Comparison of ENCODE assay signal across 19 cellular contexts in genomic region chr7:118259115-118259514, GRCh38. TPM values are rescaled to one million over a fixed set of nuclear protein-coding genes. Genes with fewer than 3 reads are reported as not detected.
A peak's percentile ranks its signal among the peaks of the same experiment; 100 is the strongest.
DNase-seq lines count a peak whose midpoint lies in the region; ATAC-seq, FAIRE-seq and TF ChIP-seq lines count a peak whose summit lies in the region.
"Had no signal": no experiment of that assay in that cellular context is flagged by ENCODE, and none has a peak within 500 bp of the region (broad histone marks: within the 10 kb centered on the region; RNA-seq: fewer than 3 reads in every experiment).

No MANE protein-coding gene starts in this region.

- no peaks in the 10 kb centered on the region for H3K79me1 ChIP-seq in neuronal stem cell (ENCODE audit: low read depth, low read length)

- no peaks in the 10 kb centered on the region for H3K36me3 Mint-ChIP-seq in chondrocyte (ENCODE audit: low read depth)
- no peaks in the 10 kb centered on the region for H3K36me3 Mint-ChIP-seq in natural killer cell treated with Interleukin-12 subunit alpha and Interleukin-12 subunit beta and Interleukin-15 and Interleukin-18, amount 100 ng/mL, for 72 hours
- H3K36me3 Mint-ChIP-seq: stimulated activated naive B cell treated with anti-CD40 and anti-IgM and Interleukin-4, amounts not matched to agents 10 μg/mL and 1 μg/mL and 100 μg/mL, for 72 hours had no signal

- no peak for ATAC-seq in natural killer cell treated with Interleukin-12 subunit alpha and Interleukin-12 subunit beta and Interleukin-15 and Interleukin-18, amount 100 ng/mL, for 72 hours
- ATAC-seq: left colon; stimulated activated naive B cell treated with anti-CD40 and anti-IgM and Interleukin-4, amounts not matched to agents 10 μg/mL and 1 μg/mL and 100 μg/mL, for 72 hours had no signal

- H3K23ac ChIP-seq in neuronal stem cell (ENCODE audit: low read depth, low read length, poor library complexity): no peak overlapping the region

- H3K9me3 Mint-ChIP-seq in chondrocyte (ENCODE audit: low read depth): no peaks in the 10 kb centered on the region
- no peaks in the 10 kb centered on the region for H3K9me3 Mint-ChIP-seq in natural killer cell treated with Interleukin-12 subunit alpha and Interleukin-12 subunit beta and Interleukin-15 and Interleukin-18, amount 100 ng/mL, for 72 hours
- H3K9me3 Mint-ChIP-seq: central memory CD8-positive, alpha-beta T cell; stimulated activated naive B cell treated with anti-CD40 and anti-IgM and Interleukin-4, amounts not matched to agents 10 μg/mL and 1 μg/mL and 100 μg/mL, for 72 hours had no signal

- no peaks in the 10 kb centered on the region for H4K20me1 ChIP-seq in OCI-LY1 (ENCODE audit: insufficient read depth, low read length)
- H4K20me1 ChIP-seq: BLaER1 treated with 17β-estradiol and CSF1 and Interleukin-3, amounts not matched to agents 10 nM and 100 nM had no signal

- H4K8ac ChIP-seq in neuronal stem cell (ENCODE audit: low read depth, low read length): no peak overlapping the region

- H3K9me3 ChIP-seq in OCI-LY1 (ENCODE audit: low read length): no peaks in the 10 kb centered on the region
- H3K9me3 ChIP-seq in neuronal stem cell (replicated peaks in 1 of 2; ENCODE audit: control insufficient read depth in 2 of 2, insufficient read depth in 1 of 2, low read depth in 1 of 2, low read length in 2 of 2): no peaks in the 10 kb centered on the region
- H3K9me3 ChIP-seq: BLaER1 treated with 17β-estradiol and CSF1 and Interleukin-3, amounts not matched to agents 10 nM and 100 nM; right atrium auricular region; SJCRH30 had no signal

- H3K36me3 ChIP-seq in OCI-LY1 (ENCODE audit: insufficient read depth, low read length) (no peaks in the 10 kb centered on the region), neuronal stem cell (replicated peaks in 1 of 2; ENCODE audit: control insufficient read depth in 2 of 2, insufficient read depth in 2 of 2, low read length in 2 of 2) (no peaks in the 10 kb centered on the region)
- H3K36me3 ChIP-seq: BLaER1 treated with 17β-estradiol and CSF1 and Interleukin-3, amounts not matched to agents 10 nM and 100 nM; right atrium auricular region; SJCRH30 had no signal

- no peak overlapping the region for H3K27ac ChIP-seq in OCI-LY1 (ENCODE audit: low read depth, low read length, poor library complexity, severe bottlenecking)
- no peak overlapping the region for H3K27ac ChIP-seq in neuronal stem cell (replicated peaks; ENCODE audit: low read length)
- H3K27ac ChIP-seq: BLaER1 treated with 17β-estradiol and CSF1 and Interleukin-3, amounts not matched to agents 10 nM and 100 nM; right atrium auricular region; SJCRH30 had no signal

- H3K4ac ChIP-seq in neuronal stem cell (ENCODE audit: low read length): no peak overlapping the region

- H3K9ac ChIP-seq in OCI-LY1 (ENCODE audit: low read length): no peak overlapping the region
- H3K9ac ChIP-seq in neuronal stem cell (ENCODE audit: low read depth, low read length, poor library complexity): no peak overlapping the region
- H3K9ac ChIP-seq: BLaER1 treated with 17β-estradiol and CSF1 and Interleukin-3, amounts not matched to agents 10 nM and 100 nM had no signal

- H3K4me1 ChIP-seq in OCI-LY1 (ENCODE audit: insufficient read depth, low read length, severe bottlenecking) (no peaks in the 10 kb centered on the region), neuronal stem cell (ENCODE audit: control insufficient read depth in 2 of 2, insufficient read depth in 1 of 2, low read depth in 1 of 2, low read length in 2 of 2) (no peaks in the 10 kb centered on the region)
- H3K4me1 ChIP-seq: BLaER1 treated with 17β-estradiol and CSF1 and Interleukin-3, amounts not matched to agents 10 nM and 100 nM; right atrium auricular region; SJCRH30 had no signal

- peaks cover 4% of the 10 kb centered on the region for H3K27me3 Mint-ChIP-seq in chondrocyte (ENCODE audit: low read depth)
- H3K27me3 Mint-ChIP-seq in natural killer cell treated with Interleukin-12 subunit alpha and Interleukin-12 subunit beta and Interleukin-15 and Interleukin-18, amount 100 ng/mL, for 72 hours: peaks cover 5 to 11% of the 10 kb centered on the region in 2 donors

- no peak overlapping the region for H3K4me2 ChIP-seq in OCI-LY1 (ENCODE audit: low read length)
- no peak overlapping the region for H3K4me2 ChIP-seq in neuronal stem cell (ENCODE audit: insufficient read depth, low read length, poor library complexity, severe bottlenecking)
- H3K4me2 ChIP-seq: BLaER1 treated with 17β-estradiol and CSF1 and Interleukin-3, amounts not matched to agents 10 nM and 100 nM had no signal

- no peak overlapping the region for H3K18ac ChIP-seq in neuronal stem cell (ENCODE audit: low read length)

- no peak overlapping the region for H2AK5ac ChIP-seq in neuronal stem cell (ENCODE audit: low read depth, low read length)

- peak; percentile 36; the same call in 1 of the 2 replicates for TF ChIP-seq CTCF in OCI-LY1 (IDR thresholded peaks at IDR 0.05; ENCODE audit: low read length)
- peak; percentile 69 for TF ChIP-seq CTCF in chondrocyte (IDR thresholded peaks at IDR 0.05)

- WGBS in neuronal stem cell (ENCODE audit: extremely low coverage in 2 of 2, insufficient read length in 2 of 2, insufficient replicate concordance in 1 of 2), 2 donors: no CpG with 5 or more reads among the region's 2 CpGs

- no peak overlapping the region for H2AFZ ChIP-seq in OCI-LY1 (ENCODE audit: low read length)
- H2AFZ ChIP-seq in neuronal stem cell (ENCODE audit: low read length): no peak overlapping the region

- no peak overlapping the region for H3K4me3 Mint-ChIP-seq in chondrocyte (ENCODE audit: unreplicated experiment)
- no peak overlapping the region for H3K4me3 Mint-ChIP-seq in natural killer cell treated with Interleukin-12 subunit alpha and Interleukin-12 subunit beta and Interleukin-15 and Interleukin-18, amount 100 ng/mL, for 72 hours
- H3K4me3 Mint-ChIP-seq: central memory CD8-positive, alpha-beta T cell; stimulated activated naive B cell treated with anti-CD40 and anti-IgM and Interleukin-4, amounts not matched to agents 10 μg/mL and 1 μg/mL and 100 μg/mL, for 72 hours had no signal

- H3K4me1 Mint-ChIP-seq in chondrocyte (ENCODE audit: low read depth): no peaks in the 10 kb centered on the region
- H3K4me1 Mint-ChIP-seq in natural killer cell treated with Interleukin-12 subunit alpha and Interleukin-12 subunit beta and Interleukin-15 and Interleukin-18, amount 100 ng/mL, for 72 hours (ENCODE audit: low read depth in 2 of 2): no peaks in the 10 kb centered on the region
- H3K4me1 Mint-ChIP-seq: central memory CD8-positive, alpha-beta T cell; stimulated activated naive B cell treated with anti-CD40 and anti-IgM and Interleukin-4, amounts not matched to agents 10 μg/mL and 1 μg/mL and 100 μg/mL, for 72 hours had no signal

- H3K79me2 ChIP-seq in OCI-LY1 (ENCODE audit: insufficient read depth, low read length): no peaks in the 10 kb centered on the region

- FAIRE-seq in A204.1 (lab: Jason Lieb, UNC): peak; percentile 84
- no peak for FAIRE-seq in urothelium cell line (lab: Jason Lieb, UNC)
- FAIRE-seq: HTR-8/SVneo had no signal

- H3K27me3 ChIP-seq in OCI-LY1 (ENCODE audit: insufficient read depth, low read length) (no peaks in the 10 kb centered on the region), neuronal stem cell (ENCODE audit: control insufficient read depth in 3 of 3, insufficient read depth in 3 of 3, low read depth in 1 of 3, low read length in 3 of 3) (no peaks in the 10 kb centered on the region)
- H3K27me3 ChIP-seq: BLaER1 treated with 17β-estradiol and CSF1 and Interleukin-3, amounts not matched to agents 10 nM and 100 nM; right atrium auricular region had no signal

- H3F3A ChIP-seq in OCI-LY1 (ENCODE audit: insufficient read depth, low read length): no peaks in the 10 kb centered on the region

- H2BK12ac ChIP-seq in neuronal stem cell (ENCODE audit: low read length): no peak overlapping the region

- no peak overlapping the region for H2BK5ac ChIP-seq in neuronal stem cell (ENCODE audit: low read length)

- DNase-seq in ELR (ENCODE audit: low read depth): peak; percentile 3
- DNase-seq in chondrocyte (ENCODE audit: low spot score): no peak
- DNase-seq in activated CD4-positive, alpha-beta T cell treated with anti-CD3 and anti-CD28 coated beads for 4 hours: no peak
- no peak for DNase-seq in neuronal stem cell (ENCODE audit: low spot score)
- no peak for DNase-seq in natural killer cell treated with Interleukin-12 subunit alpha and Interleukin-12 subunit beta and Interleukin-15 and Interleukin-18, amount 100 ng/mL, for 72 hours (ENCODE audit: low spot score)
- no peak for DNase-seq in urothelium cell line (ENCODE audit: low spot score)
- DNase-seq: activated naive CD4-positive, alpha-beta T cell treated with Interleukin-2 at 50 U/mL for 16 hours; erythroblast; left colon; NCI-H1436 treated with DMSO at 0.1 percent for 48 hours; NCI-H774; SJCRH30; stimulated activated naive B cell treated with anti-CD40 and anti-IgM and Interleukin-4, amounts not matched to agents 10 μg/mL and 1 μg/mL and 100 μg/mL, for 72 hours had no signal

- no peak overlapping the region for H4K91ac ChIP-seq in neuronal stem cell (ENCODE audit: low read depth, low read length, poor library complexity)

- H2BK120ac ChIP-seq in neuronal stem cell (ENCODE audit: low read depth, low read length): no peak overlapping the region

- H3K9me2 ChIP-seq in OCI-LY1 (ENCODE audit: low read depth, low read length): no peaks in the 10 kb centered on the region

- H3K4me3 ChIP-seq in OCI-LY1 (ENCODE audit: low read depth, low read length, poor library complexity, severe bottlenecking) (no peak overlapping the region), neuronal stem cell (ENCODE audit: low read length in 2 of 2) (no peak overlapping the region)
- H3K4me3 ChIP-seq: BLaER1 treated with 17β-estradiol and CSF1 and Interleukin-3, amounts not matched to agents 10 nM and 100 nM; right atrium auricular region; SJCRH30 had no signal

- H3K27ac Mint-ChIP-seq in chondrocyte (ENCODE audit: unreplicated experiment): no peak overlapping the region
- H3K27ac Mint-ChIP-seq in natural killer cell treated with Interleukin-12 subunit alpha and Interleukin-12 subunit beta and Interleukin-15 and Interleukin-18, amount 100 ng/mL, for 72 hours: no peak overlapping the region
- H3K27ac Mint-ChIP-seq: stimulated activated naive B cell treated with anti-CD40 and anti-IgM and Interleukin-4, amounts not matched to agents 10 μg/mL and 1 μg/mL and 100 μg/mL, for 72 hours had no signal

- H2BK15ac ChIP-seq in neuronal stem cell (ENCODE audit: low read length): no peak overlapping the region

- no peak overlapping the region for H3K14ac ChIP-seq in neuronal stem cell (ENCODE audit: low read length)

RNA-seq across cellular contexts. Expression of gene ANKRD7, which starts 34.6 kb away (rescaled TPM):
- total RNA-seq in chondrocyte: not detected in 3 replicates
- 0.15 TPM for polyA plus RNA-seq in neuronal stem cell (2013, experiment 1 of 2)
- not detected for polyA plus RNA-seq in neuronal stem cell (2013, experiment 2 of 2)
- not detected for total RNA-seq in natural killer cell treated with Interleukin-12 subunit alpha and Interleukin-12 subunit beta and Interleukin-15 and Interleukin-18, amount 100 ng/mL, for 72 hours
- total RNA-seq: left colon had no signal
